In genomic region chr1:223233410-223234163, GRCh38 we compare ENCODE assay signal across 8 cellular contexts.
DNase-seq lines count a peak whose midpoint lies in the region; ATAC-seq, FAIRE-seq and TF ChIP-seq lines count a peak whose summit lies in the region.

No MANE protein-coding gene starts in this region.

- TF ChIP-seq CTCF in pancreas (IDR thresholded peaks at IDR 0.05) (no peak), type B pancreatic cell (conservative IDR thresholded peaks at IDR 0.05) (no peak), D721Med (IDR thresholded peaks at IDR 0.05; ENCODE audit: insufficient read depth, missing control alignments) (no peak)

- H4K20me1 ChIP-seq in Karpas-422 (ENCODE audit: insufficient read depth, low read depth, low read length) = no peaks in the 10 kb centered on the region

- no peaks in the 10 kb centered on the region for H3K27me3 ChIP-seq in SJSA1 (replicated peaks)
- no peaks in the 10 kb centered on the region for H3K27me3 ChIP-seq in pancreas
- H3K27me3 ChIP-seq in Karpas-422 (ENCODE audit: low read length) = no peaks in the 10 kb centered on the region

- no peaks in the 10 kb centered on the region for H3K79me2 ChIP-seq in Karpas-422 (ENCODE audit: low read length)

- H3K4me3 Mint-ChIP-seq in type B pancreatic cell = no peak overlapping the region

- H3K27me3 Mint-ChIP-seq in type B pancreatic cell = peaks cover 3% of the 10 kb centered on the region

- H3K27ac Mint-ChIP-seq in type B pancreatic cell = no peak overlapping the region

- H3K4me1 ChIP-seq in SJSA1 (replicated peaks) = peaks cover 63% of the 10 kb centered on the region
- no peaks in the 10 kb centered on the region for H3K4me1 ChIP-seq in pancreas
- H3K4me1 ChIP-seq in Karpas-422 (ENCODE audit: low read length) = no peaks in the 10 kb centered on the region

- H3K4me3 ChIP-seq in SJSA1 = no peak overlapping the region
- no peak overlapping the region for H3K4me3 ChIP-seq in pancreas
- no peak overlapping the region for H3K4me3 ChIP-seq in Karpas-422 (ENCODE audit: low read length)

- peaks cover 7% of the 10 kb centered on the region for H3K4me1 Mint-ChIP-seq in type B pancreatic cell (ENCODE audit: unreplicated experiment)

- DNase-seq in EH (ENCODE audit: low read depth) = peak; percentile 79
- peak; percentile 90 to 94 for DNase-seq in SJSA1 (ENCODE audit: low read depth in 1 of 2, low spot score in 2 of 2)
- DNase-seq in epithelial cell of prostate (ENCODE audit: low read depth, low spot score) = peak; percentile 56
- DNase-seq in pancreas = peak in 1 of 6 donors; percentile 32
- DNase-seq in type B pancreatic cell (ENCODE audit: extremely low spot score, unreplicated experiment) = no peak
- DNase-seq in D721Med (ENCODE audit: insufficient read length, low spot score) = no peak
- DNase-seq in Karpas-422 = no peak

- H3K36me3 ChIP-seq in SJSA1 (no peaks in the 10 kb centered on the region), pancreas (no peaks in the 10 kb centered on the region), Karpas-422 (ENCODE audit: insufficient read depth, low read length) (no peaks in the 10 kb centered on the region)

- H2AFZ ChIP-seq in Karpas-422 (ENCODE audit: low read length) = no peak overlapping the region

- H3K9me3 ChIP-seq in SJSA1 (replicated peaks) (no peaks in the 10 kb centered on the region), pancreas (no peaks in the 10 kb centered on the region), Karpas-422 (ENCODE audit: low read length) (no peaks in the 10 kb centered on the region)

- peaks cover 8% of the 10 kb centered on the region for H3K9me3 Mint-ChIP-seq in type B pancreatic cell

- H3K27ac ChIP-seq in SJSA1 = peak overlapping the region; percentile 98
- peak overlapping the region; percentile 83 for H3K27ac ChIP-seq in epithelial cell of prostate
- peak overlapping the region in 1 of 4 donors; percentile 30 for H3K27ac ChIP-seq in pancreas
- H3K27ac ChIP-seq in Karpas-422 (ENCODE audit: low read length) = no peak overlapping the region

- no peak for FAIRE-seq in pancreas (lab: Jason Lieb, UNC)
- FAIRE-seq in D721Med (lab: Jason Lieb, UNC) = no peak

- ATAC-seq in pancreas = peak in 3 of 4 donors; percentile 56 to 90 (median 84)
- no peak for ATAC-seq in GM18909 (IDR thresholded peaks at IDR 0.05; ENCODE audit: poor library complexity, unreplicated experiment)

- intact Hi-C loops in pancreas (cut with DNase I) = no loop called here

- WGBS in pancreas, 2 donors = 66 to 67% methylated on average over 11 of the region's 11 CpGs

- no peak overlapping the region for H3K4me2 ChIP-seq in Karpas-422 (ENCODE audit: low read depth, low read length, poor library complexity, severe bottlenecking)

- no peaks in the 10 kb centered on the region for H3K9me2 ChIP-seq in Karpas-422 (replicated peaks; ENCODE audit: insufficient read depth, low read length)

- no peaks in the 10 kb centered on the region for H3K36me3 Mint-ChIP-seq in type B pancreatic cell

- H3K9ac ChIP-seq in Karpas-422 (ENCODE audit: low read length) = no peak overlapping the region

Comparison
In these comparisons a context has a peak if more than half of its experiments do, and no peak if none do; other contexts are left out.
1. DNase-seq: peak in EH (single experiment), SJSA1 (2 of 2) and epithelial cell of prostate (single experiment); none in type B pancreatic cell (single experiment), D721Med (single experiment) and Karpas-422 (single experiment).